ENCODE assay signal across 20 cellular contexts in genomic region chr1:27597036-27597435, GRCh38. TPM values are rescaled to one million over a fixed set of nuclear protein-coding genes. Genes with fewer than 3 reads are reported as not detected.
A peak's percentile ranks its signal among the peaks of the same experiment; 100 is the strongest.
DNase-seq lines count a peak whose midpoint lies in the region; ATAC-seq and TF ChIP-seq lines count a peak whose summit lies in the region.
"Had no signal": no experiment of that assay in that cellular context is flagged by ENCODE, and none has a peak within 500 bp of the region (broad histone marks: within the 10 kb centered on the region; RNA-seq: fewer than 3 reads in every experiment).

No MANE protein-coding gene starts in this region.

- peak overlapping the region; percentile 100; the same call in 1 of the 2 replicates for H3K4me2 ChIP-seq in SK-N-SH

- CTCF ChIA-PET in SK-N-SH (lab: Yijun Ruan, JAX): interaction anchor here (1.2 to 27.7 kb wide), 2 partner anchors 16 to 34 kb away, joined by 3 to 603 read pairs; no protein-coding TSS in a partner anchor
- CTCF ChIA-PET in HEK293T (lab: Yijun Ruan, JAX): no interaction called here

- no peaks in the 10 kb centered on the region for H3K27me3 Mint-ChIP-seq in memory B cell
- H3K27me3 Mint-ChIP-seq in stimulated activated memory B cell treated with anti-CD40 and anti-IgM and Interleukin-4, amounts not matched to agents 10 μg/mL and 1 μg/mL and 100 μg/mL, for 72 hours: no peaks in the 10 kb centered on the region

- no peak overlapping the region for H3K9ac ChIP-seq in SK-N-SH

- no peaks in the 10 kb centered on the region for H3K9me3 Mint-ChIP-seq in memory B cell
- no peaks in the 10 kb centered on the region for H3K9me3 Mint-ChIP-seq in stimulated activated memory B cell treated with anti-CD40 and anti-IgM and Interleukin-4, amounts not matched to agents 10 μg/mL and 1 μg/mL and 100 μg/mL, for 72 hours
- H3K9me3 Mint-ChIP-seq: activated naive CD4-positive, alpha-beta T cell treated with anti-CD3 and anti-CD28 coated beads, Interleukin-2, amount 50 U/mL, for 72 hours; activated T-cell treated with anti-CD3 and anti-CD28 coated beads, Interleukin-2, amount 50 U/mL, for 4 hours; mesothelial cell of epicardium had no signal

- peaks cover 99% of the 10 kb centered on the region for H3K79me2 ChIP-seq in SK-N-SH (ENCODE audit: insufficient read depth)

- H3K27ac ChIP-seq in SK-N-SH (ENCODE audit: low read depth in 2 of 2, low read length in 1 of 2) (peak overlapping the region in 1 of 2 experiments; percentile 60; a peak in 2 of 4 replicates), angular gyrus (ENCODE audit: low read depth, low read length) (peak overlapping the region; percentile 32)
- H3K27ac ChIP-seq: 22Rv1, brain microvascular endothelial cell, C4-2B had no signal

- H3K4me3 ChIP-seq in SK-N-SH (ENCODE audit: low read depth in 2 of 2, low read length in 1 of 2): no peak overlapping the region
- H3K4me3 ChIP-seq: Peyer's patch had no signal

- ATAC-seq in SK-N-SH treated with all-trans-retinoic acid at 6 μM for 48 hours (no peak), memory B cell (ENCODE audit: low read depth) (peak; percentile 56), GM18502 (IDR thresholded peaks at IDR 0.05; ENCODE audit: poor library complexity, unreplicated experiment) (no peak)
- ATAC-seq in stimulated activated memory B cell treated with anti-CD40 and anti-IgM and Interleukin-4, amounts not matched to agents 10 μg/mL and 1 μg/mL and 100 μg/mL, for 72 hours: peak; percentile 54
- ATAC-seq: activated naive CD4-positive, alpha-beta T cell treated with anti-CD3 and anti-CD28 coated beads, Interleukin-2, amount 50 U/mL, for 72 hours; activated T-cell treated with anti-CD3 and anti-CD28 coated beads, Interleukin-2, amount 50 U/mL, for 4 hours had no signal

- H3K4me3 Mint-ChIP-seq in memory B cell: no peak overlapping the region
- no peak overlapping the region for H3K4me3 Mint-ChIP-seq in stimulated activated memory B cell treated with anti-CD40 and anti-IgM and Interleukin-4, amounts not matched to agents 10 μg/mL and 1 μg/mL and 100 μg/mL, for 72 hours
- H3K4me3 Mint-ChIP-seq: activated T-cell treated with anti-CD3 and anti-CD28 coated beads, Interleukin-2, amount 50 U/mL, for 4 hours had no signal

- H2AFZ ChIP-seq in SK-N-SH (ENCODE audit: low read depth): no peak overlapping the region

- 96% methylated on average over 5 of the region's 6 CpGs for WGBS in SK-N-SH (ENCODE audit: low lambda C conversion rate)

- POLR2A ChIA-PET in SK-N-SH (lab: Yijun Ruan, JAX): no interaction called here
- POLR2A ChIA-PET in HEK293T (lab: Yijun Ruan, JAX): no interaction called here

- peaks cover 2% of the 10 kb centered on the region for H3K36me3 Mint-ChIP-seq in memory B cell
- no peaks in the 10 kb centered on the region for H3K36me3 Mint-ChIP-seq in stimulated activated memory B cell treated with anti-CD40 and anti-IgM and Interleukin-4, amounts not matched to agents 10 μg/mL and 1 μg/mL and 100 μg/mL, for 72 hours
- H3K36me3 Mint-ChIP-seq: activated naive CD4-positive, alpha-beta T cell treated with anti-CD3 and anti-CD28 coated beads, Interleukin-2, amount 50 U/mL, for 72 hours; mesothelial cell of epicardium had no signal

- peaks cover 23% of the 10 kb centered on the region for H3K4me1 Mint-ChIP-seq in memory B cell
- H3K4me1 Mint-ChIP-seq in stimulated activated memory B cell treated with anti-CD40 and anti-IgM and Interleukin-4, amounts not matched to agents 10 μg/mL and 1 μg/mL and 100 μg/mL, for 72 hours: peaks cover 29% of the 10 kb centered on the region
- H3K4me1 Mint-ChIP-seq: mesothelial cell of epicardium had no signal

- no peak overlapping the region for H3K27ac Mint-ChIP-seq in memory B cell
- H3K27ac Mint-ChIP-seq in stimulated activated memory B cell treated with anti-CD40 and anti-IgM and Interleukin-4, amounts not matched to agents 10 μg/mL and 1 μg/mL and 100 μg/mL, for 72 hours: no peak overlapping the region
- H3K27ac Mint-ChIP-seq: mesothelial cell of epicardium had no signal

- H3K36me3 ChIP-seq in SK-N-SH (replicated peaks in 1 of 2; ENCODE audit: control insufficient read depth in 1 of 2, insufficient read depth in 2 of 2, low read length in 1 of 2): no peaks in the 10 kb centered on the region
- H3K36me3 ChIP-seq: brain microvascular endothelial cell, Peyer's patch had no signal

- H3F3A ChIP-seq in SK-N-SH (replicated peaks; ENCODE audit: insufficient read depth): peaks cover 14% of the 10 kb centered on the region

- peaks cover 66 to 89% of the 10 kb centered on the region in 2 experiments for H3K4me1 ChIP-seq in SK-N-SH (ENCODE audit: control insufficient read depth in 1 of 2, insufficient read depth in 2 of 2, low read depth in 1 of 2, low read length in 1 of 2)

- no peaks in the 10 kb centered on the region for H3K9me2 ChIP-seq in SK-N-SH

- no peaks in the 10 kb centered on the region for H3K9me3 ChIP-seq in SK-N-SH
- H3K9me3 ChIP-seq: Peyer's patch had no signal

- no peak for TF ChIP-seq RAD21 in SK-N-SH (IDR thresholded peaks at IDR 0.05; ENCODE audit: low read length)

- no peak for TF ChIP-seq CTCF in SK-N-SH (IDR thresholded peaks at IDR 0.05)

- DNase-seq in SK-N-SH (no peak), memory B cell (ENCODE audit: low spot score in 2 of 2) (no peak), HEK293T (ENCODE audit: extremely low spot score) (no peak), D341Med (ENCODE audit: low spot score) (no peak)
- DNase-seq: activated CD4-positive, alpha-beta T cell treated with anti-CD3 and anti-CD28 coated beads, Interleukin-2, amount 50 U/mL, for 4 hours; activated T-cell treated with anti-CD3 and anti-CD28 coated beads, Interleukin-2, amount 50 U/mL, for 4 hours; brain microvascular endothelial cell; erythroblast; KG1; NCI-H1417; Peyer's patch; stimulated activated CD8-positive, alpha-beta memory T cell treated with anti-CD3 and anti-CD28 coated beads, Interleukin-4, amount 100 ng/mL, for 48 hours had no signal

- no peak for TF ChIP-seq EP300 in SK-N-SH (IDR thresholded peaks at IDR 0.05; ENCODE audit: borderline replicate concordance in 1 of 2, low read depth in 1 of 2, low read length in 1 of 2)

- peaks cover 92% of the 10 kb centered on the region for H4K20me1 ChIP-seq in SK-N-SH (ENCODE audit: insufficient read depth)

- H3K27me3 ChIP-seq in SK-N-SH (ENCODE audit: insufficient read depth): no peaks in the 10 kb centered on the region
- H3K27me3 ChIP-seq: brain microvascular endothelial cell, Peyer's patch had no signal

TF ChIP-seq in SK-N-SH, 30 proteins besides CTCF, POLR2A, EP300 and RAD21 (continues in another document):
- TF ChIP-seq RCOR1 (IDR thresholded peaks at IDR 0.05; ENCODE audit: low read length): no peak
- no peak for TF ChIP-seq CHD2 (IDR thresholded peaks at IDR 0.05; ENCODE audit: low read length, partially characterized antibody)
- no peak for TF ChIP-seq SIN3A (IDR thresholded peaks at IDR 0.05; ENCODE audit: borderline replicate concordance, low read depth, low read length)
- no peak for TF ChIP-seq GATA2 (CRISPR knock-in tag; IDR thresholded peaks at IDR 0.05)
- TF ChIP-seq MEF2A (IDR thresholded peaks at IDR 0.05; ENCODE audit: borderline replicate concordance, low read depth): no peak
- no peak for TF ChIP-seq JUND (IDR thresholded peaks at IDR 0.05)
- no peak for TF ChIP-seq FOXM1 (IDR thresholded peaks at IDR 0.05; ENCODE audit: low read depth)
- TF ChIP-seq RFX5 (IDR thresholded peaks at IDR 0.05; ENCODE audit: low read length): no peak
- no peak for TF ChIP-seq NRF1 (IDR thresholded peaks at IDR 0.05; ENCODE audit: low read depth, low read length)
- no peak for TF ChIP-seq ELF1 (IDR thresholded peaks at IDR 0.05)
- no peak for TF ChIP-seq POLR2AphosphoS5 (IDR thresholded peaks at IDR 0.05; ENCODE audit: low read depth, low read length)

TF ChIP-seq in SK-N-SH treated with all-trans-retinoic acid at 6 μM for 48 hours, 23 proteins besides CTCF, POLR2A, EP300 and RAD21 (continues in another document):
- no peak for TF ChIP-seq ZNF70 (CRISPR knock-in tag; IDR thresholded peaks at IDR 0.05)
- no peak for TF ChIP-seq TOX (CRISPR knock-in tag; IDR thresholded peaks at IDR 0.05; ENCODE audit: borderline replicate concordance)

TF ChIP-seq in HEK293T, 16 proteins besides CTCF, POLR2A, EP300 and RAD21:
- no peak for TF ChIP-seq SUZ12 (IDR thresholded peaks at IDR 0.05)
- no peak for TF ChIP-seq SP1 (IDR thresholded peaks at IDR 0.05)
- TF ChIP-seq PKNOX1 (IDR thresholded peaks at IDR 0.05): no peak
- no peak for TF ChIP-seq FOXA1 (IDR thresholded peaks at IDR 0.05)
- no peak for TF ChIP-seq ELF4 (IDR thresholded peaks at IDR 0.05)
- no peak for TF ChIP-seq L3MBTL2 (conservative IDR thresholded peaks at IDR 0.05)

RNA-seq across cellular contexts. Expression of gene AHDC1, which starts 6.9 kb away (rescaled TPM):
- polyA plus RNA-seq in SK-N-SH (2012; rRNA removed): 3.1 and 8.5 TPM in 2 replicates
- polyA plus RNA-seq in SK-N-SH (2012; cell fraction: cytosol; rRNA removed): 3.2 and 4.4 TPM in 2 replicates
- polyA plus RNA-seq in SK-N-SH (2012; cell fraction: nucleus; rRNA removed): 19.2 and 28.1 TPM in 2 replicates

RNA-seq across cellular contexts. Expression of gene FGR, which starts 37.9 kb away (rescaled TPM):
- polyA plus RNA-seq in SK-N-SH (2012; rRNA removed): not detected in 2 replicates
- not detected in 2 replicates for polyA plus RNA-seq in SK-N-SH (2012; cell fraction: cytosol; rRNA removed)
- 0.01 TPM in 1 of 2 replicates, not detected in the other for polyA plus RNA-seq in SK-N-SH (2012; cell fraction: nucleus; rRNA removed)

Comparison
In these comparisons a context has a peak if more than half of its experiments do, and no peak if none do; other contexts are left out.
1. ATAC-seq: peak in memory B cell (single experiment) and stimulated activated memory B cell treated with anti-CD40 and anti-IgM and Interleukin-4, amounts not matched to agents 10 μg/mL and 1 μg/mL and 100 μg/mL, for 72 hours (single experiment); none in SK-N-SH treated with all-trans-retinoic acid at 6 μM for 48 hours (single experiment) and GM18502 (single experiment).